ENCODE assay signal across 20 cellular contexts in genomic region chr7:147023390-147023914, GRCh38.
DNase-seq lines count a peak whose midpoint lies in the region; ATAC-seq, FAIRE-seq and TF ChIP-seq lines count a peak whose summit lies in the region.
"Had no signal": no experiment of that assay in that cellular context is flagged by ENCODE, and none has a peak within 500 bp of the region (broad histone marks: within the 10 kb centered on the region; RNA-seq: fewer than 3 reads in every experiment).

No MANE protein-coding gene starts in this region.

- H3K9me3 Mint-ChIP-seq in natural killer cell = peaks cover 9 to 16% of the 10 kb centered on the region in 2 donors

- DNase-seq in Ammon's horn (ENCODE audit: low spot score) (peak; percentile 30), NCI-H446 treated with DMSO at 0.1 percent for 48 hours (lab: John Stamatoyannopoulos, UW) (peak; percentile 88), H1 (ENCODE audit: low read depth in 1 of 2, low spot score in 2 of 2) (no peak), midbrain (lab: John Stamatoyannopoulos, UW) (peak; percentile 5), natural killer cell (no peak)
- DNase-seq: AML-193; CD4-positive, alpha-beta memory T cell; DMS153; DMS79; GF-D8; GOT3 had no signal

- no peak overlapping the region for H3K4me3 Mint-ChIP-seq in natural killer cell
- H3K4me3 Mint-ChIP-seq: CD14-positive monocyte; CD4-positive, alpha-beta memory T cell had no signal

- H3K9ac ChIP-seq in H1 (replicated peaks in 1 of 4; ENCODE audit: extremely low read depth in 1 of 4, low read depth in 3 of 4, low read length in 3 of 4) = no peak overlapping the region
- H3K9ac ChIP-seq: BLaER1 had no signal

- no peak overlapping the region for H4K8ac ChIP-seq in H1 (ENCODE audit: extremely low read depth, insufficient read depth, low read length)

- H3K4me1 Mint-ChIP-seq in natural killer cell = no peaks in the 10 kb centered on the region
- H3K4me1 Mint-ChIP-seq: CD14-positive monocyte; CD4-positive, alpha-beta memory T cell had no signal

- H2BK20ac ChIP-seq in H1 (ENCODE audit: low read length) = no peak overlapping the region

- H3K14ac ChIP-seq in H1 (ENCODE audit: insufficient read length) = no peak overlapping the region

- no peak overlapping the region for H2BK15ac ChIP-seq in H1 (ENCODE audit: low read length)

- ATAC-seq in GM19395 (IDR thresholded peaks at IDR 0.05; ENCODE audit: unreplicated experiment) (no peak), HG02678 (IDR thresholded peaks at IDR 0.05; ENCODE audit: unreplicated experiment) (no peak), natural killer cell (no peak), HG03439 (IDR thresholded peaks at IDR 0.05; ENCODE audit: unreplicated experiment) (no peak)
- ATAC-seq: A549 had no signal

- no peaks in the 10 kb centered on the region for H3K36me3 ChIP-seq in H1 (ENCODE audit: control insufficient read depth in 2 of 4, insufficient read depth in 4 of 4, low read length in 3 of 4)
- H3K36me3 ChIP-seq: BLaER1, HAP-1 had no signal

- no peak overlapping the region for H3K18ac ChIP-seq in H1 (ENCODE audit: extremely low read depth, low read length)

- TF ChIP-seq RAD21 in H1 (IDR thresholded peaks at IDR 0.05 in 1 of 2, conservative IDR thresholded peaks at IDR 0.05 in 1 of 2; ENCODE audit: low read depth in 2 of 2, low read length in 2 of 2) = no peak

- H3K36me3 Mint-ChIP-seq in natural killer cell = peaks cover 15% of the 10 kb centered on the region
- H3K36me3 Mint-ChIP-seq: CD14-positive monocyte; CD4-positive, alpha-beta memory T cell had no signal

- no peak overlapping the region for H2AK5ac ChIP-seq in H1 (ENCODE audit: low read depth, low read length)

- H3K4me3 ChIP-seq in H1 (ENCODE audit: extremely low read depth in 1 of 4, insufficient read depth in 2 of 4, low read depth in 3 of 4, low read length in 4 of 4) = no peak overlapping the region
- H3K4me3 ChIP-seq: A549, BLaER1, HAP-1 had no signal

- intact Hi-C loops in natural killer cell (cut with micrococcal nuclease) = no loop called here

- H3K27me3 ChIP-seq in H1 (replicated peaks in 1 of 4; ENCODE audit: control insufficient read depth in 3 of 4, extremely low read depth in 1 of 4, insufficient read depth in 3 of 4, low read length in 3 of 4) = no peaks in the 10 kb centered on the region
- H3K27me3 ChIP-seq: BLaER1 had no signal

- H3K23me2 ChIP-seq in H1 (ENCODE audit: low read depth, low read length) = no peaks in the 10 kb centered on the region

- no peak overlapping the region for H3K4me2 ChIP-seq in H1 (ENCODE audit: insufficient read depth in 1 of 2, low read depth in 2 of 2, low read length in 2 of 2)
- H3K4me2 ChIP-seq: A549, BLaER1 had no signal

- no peak overlapping the region for H3K4ac ChIP-seq in H1 (replicated peaks; ENCODE audit: insufficient read length, low read depth, low read length)

- H2AFZ ChIP-seq in H1 (ENCODE audit: low read length) = 0 out of 2 replicates have a peak overlapping the region, but pooled peaks have one; percentile 7

- no peak for FAIRE-seq in H1 (lab: Jason Lieb, UNC)
- FAIRE-seq: A549 had no signal

- no peak overlapping the region for H3K56ac ChIP-seq in H1 (replicated peaks; ENCODE audit: insufficient read length, low read depth, low read length)

- POLR2A ChIA-PET in H1 (lab: Charles Lee; ENCODE audit: partially characterized antibody) = no interaction called here

- CTCF ChIA-PET in H1 (lab: Charles Lee; ENCODE audit: partially characterized antibody) = no interaction called here

- H2BK120ac ChIP-seq in H1 (replicated peaks; ENCODE audit: low read depth, low read length) = no peak overlapping the region

- no peaks in the 10 kb centered on the region for H4K20me1 ChIP-seq in H1 (replicated peaks in 1 of 2; ENCODE audit: control insufficient read depth in 1 of 2, insufficient read depth in 2 of 2, low read length in 2 of 2)
- H4K20me1 ChIP-seq: BLaER1 had no signal

- no peak overlapping the region for H2BK5ac ChIP-seq in H1 (ENCODE audit: low read depth, low read length)

- no peak overlapping the region for H2BK12ac ChIP-seq in H1 (ENCODE audit: low read depth, low read length)

- no peaks in the 10 kb centered on the region for H3K79me2 ChIP-seq in H1 (ENCODE audit: control insufficient read depth in 1 of 2, insufficient read depth in 2 of 2, low read length in 2 of 2)

- no peak overlapping the region for H3K27ac ChIP-seq in H1 (ENCODE audit: low read depth, low read length)
- H3K27ac ChIP-seq: 22Rv1, A549, BLaER1, HL-60 had no signal

- no peaks in the 10 kb centered on the region for H3K27me3 Mint-ChIP-seq in natural killer cell (ENCODE audit: low read depth in 2 of 2)
- H3K27me3 Mint-ChIP-seq: CD4-positive, alpha-beta memory T cell had no signal

- H3K23ac ChIP-seq in H1 (ENCODE audit: insufficient read length) = no peak overlapping the region

- no peak for TF ChIP-seq POLR2A in H1 (IDR thresholded peaks at IDR 0.05; ENCODE audit: control extremely low read depth in 1 of 2, low read depth in 2 of 2, low read length in 2 of 2)

- H3K4me1 ChIP-seq in H1 (replicated peaks in 1 of 4; ENCODE audit: control insufficient read depth in 3 of 4, insufficient read depth in 4 of 4, low read length in 3 of 4) = no peaks in the 10 kb centered on the region
- H3K4me1 ChIP-seq: A549, BLaER1, HAP-1 had no signal

- TF ChIP-seq CTCF in H1 (IDR thresholded peaks at IDR 0.05; ENCODE audit: control extremely low read depth in 1 of 3, insufficient read depth in 1 of 3, low read depth in 1 of 3, low read length in 3 of 3) (no peak), natural killer cell (IDR thresholded peaks at IDR 0.05) (no peak)

- H4K5ac ChIP-seq in H1 (ENCODE audit: insufficient read length, low read depth, low read length) = no peak overlapping the region

- no peak for TF ChIP-seq EP300 in H1 (IDR thresholded peaks at IDR 0.05; ENCODE audit: borderline replicate concordance in 1 of 2, low read depth in 2 of 2, low read length in 2 of 2)

- H3K27ac Mint-ChIP-seq in natural killer cell = no peak overlapping the region
- H3K27ac Mint-ChIP-seq: CD14-positive monocyte; CD4-positive, alpha-beta memory T cell had no signal

- WGBS in H1 (ENCODE audit: extremely low coverage in 1 of 2, insufficient coverage in 1 of 2, insufficient read length in 1 of 2, insufficient replicate concordance in 2 of 2, low coverage in 1 of 2, low lambda C conversion rate in 2 of 2, missing lambda C conversion rate in 1 of 2), 2 experiments = 83% methylated on average over 1 of the region's 1 CpG; no CpG with 5 or more reads in 1 of the 2 experiments

- no peaks in the 10 kb centered on the region for H3K79me1 ChIP-seq in H1 (ENCODE audit: low read depth, low read length)

- no peak overlapping the region for H4K91ac ChIP-seq in H1 (replicated peaks; ENCODE audit: insufficient read length, low read length)

- no peaks in the 10 kb centered on the region for H3K9me3 ChIP-seq in H1 (ENCODE audit: insufficient read depth in 2 of 2, low read depth in 1 of 2, low read length in 1 of 2)
- H3K9me3 ChIP-seq: BLaER1, HAP-1 had no signal

TF ChIP-seq in H1, 55 proteins besides CTCF, POLR2A, EP300 and RAD21:
- TF ChIP-seq ATF2 (IDR thresholded peaks at IDR 0.05; ENCODE audit: low read length) = no peak
- no peak for TF ChIP-seq TBP (IDR thresholded peaks at IDR 0.05; ENCODE audit: low read depth, low read length)
- no peak for TF ChIP-seq RBBP5 (IDR thresholded peaks at IDR 0.05; ENCODE audit: borderline replicate concordance, low read depth, low read length)
- no peak for TF ChIP-seq JUND (IDR thresholded peaks at IDR 0.05; ENCODE audit: low read length)

Comparison
In these comparisons a context has a peak if more than half of its experiments do, and no peak if none do; other contexts are left out.
1. DNase-seq: peak in Ammon's horn (single experiment), NCI-H446 treated with DMSO at 0.1 percent for 48 hours (single experiment) and midbrain (single experiment); none in H1 (0 of 2) and natural killer cell (single experiment).